In the genomic region with DNA sequence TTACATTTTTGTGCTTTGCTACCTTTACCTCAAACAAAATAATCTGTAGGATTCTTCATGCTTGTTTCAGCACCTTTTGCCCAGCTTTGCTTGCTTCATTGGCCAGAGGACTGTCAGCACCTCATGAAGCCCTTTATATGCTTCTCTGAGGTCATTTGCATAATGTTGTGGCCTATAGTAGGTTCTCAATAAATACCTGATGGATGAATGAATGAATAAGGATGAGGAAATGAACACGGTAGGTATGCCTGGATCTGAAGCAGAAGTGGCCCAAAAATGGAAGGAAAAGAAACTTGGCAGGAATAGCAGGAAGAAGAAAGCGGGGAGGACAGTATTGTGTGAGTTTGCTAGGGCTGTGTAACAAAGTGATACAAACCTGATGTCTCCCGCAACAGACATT, we compare ENCODE assay signal across 25 cellular contexts.
"Had no signal": no experiment of that assay in that cellular context is flagged by ENCODE, and none has a peak within 500 bp of the region (broad histone marks: within the 10 kb centered on the region; RNA-seq: fewer than 3 reads in every experiment).

No MANE protein-coding gene starts in this region.

- H3K4me1 Mint-ChIP-seq: endodermal cell had no signal

- H3K27me3 Mint-ChIP-seq: effector memory CD8-positive, alpha-beta T cell had no signal

- H3K4me3 ChIP-seq: colonic mucosa, coronary artery, dorsolateral prefrontal cortex, esophagus muscularis mucosa, esophagus squamous epithelium, gastrocnemius medialis, gastroesophageal sphincter, heart left ventricle, heart right ventricle had no signal

- H3K27ac ChIP-seq: colonic mucosa, coronary artery, dorsolateral prefrontal cortex, epithelial cell of prostate, esophagus muscularis mucosa, esophagus squamous epithelium, foreskin keratinocyte, gastrocnemius medialis, gastroesophageal sphincter, heart left ventricle, heart right ventricle had no signal

- ATAC-seq: effector memory CD8-positive, alpha-beta T cell; esophagus mucosa; foreskin keratinocyte; gastrocnemius medialis; gastroesophageal sphincter; heart left ventricle; heart right ventricle had no signal

- H3K36me3 ChIP-seq: colonic mucosa, esophagus squamous epithelium, gastrocnemius medialis, gastroesophageal sphincter, heart left ventricle had no signal

- H3K4me3 Mint-ChIP-seq: dendritic cell treated with granulocyte-macrophage colony-stimulating factor and Interleukin-4, amounts not matched to agents 40 ng/mL and 50 ng/mL, for 4 days; effector memory CD8-positive, alpha-beta T cell; endodermal cell had no signal

- H3K27ac Mint-ChIP-seq: dendritic cell treated with granulocyte-macrophage colony-stimulating factor and Interleukin-4, amounts not matched to agents 40 ng/mL and 50 ng/mL, for 4 days; effector memory CD8-positive, alpha-beta T cell; endodermal cell had no signal

- DNase-seq: colonic mucosa; cortex of kidney; dermis blood vessel endothelial cell; dorsolateral prefrontal cortex; effector CD4-positive, alpha-beta T cell; effector CD8-positive, alpha-beta T cell; effector memory CD4-positive, alpha-beta T cell; effector memory CD8-positive, alpha-beta T cell; endodermal cell; erythroblast; esophagus squamous epithelium; foreskin fibroblast; foreskin keratinocyte; foreskin melanocyte; gastrocnemius medialis; glutamatergic neuron; head of caudate nucleus; heart left ventricle; heart right ventricle had no signal

- H3K4me1 ChIP-seq: colonic mucosa, esophagus muscularis mucosa, esophagus squamous epithelium, foreskin keratinocyte, gastrocnemius medialis, gastroesophageal sphincter, heart left ventricle, heart right ventricle had no signal

- H3K9me3 Mint-ChIP-seq: dendritic cell treated with granulocyte-macrophage colony-stimulating factor and Interleukin-4, amounts not matched to agents 40 ng/mL and 50 ng/mL, for 4 days; effector memory CD8-positive, alpha-beta T cell; endodermal cell had no signal

- H3K9me3 ChIP-seq: colonic mucosa, esophagus muscularis mucosa, esophagus squamous epithelium, gastrocnemius medialis, gastroesophageal sphincter, heart left ventricle, heart right ventricle had no signal
